13 cellular contexts compared by ENCODE assay signal in the genomic region with DNA sequence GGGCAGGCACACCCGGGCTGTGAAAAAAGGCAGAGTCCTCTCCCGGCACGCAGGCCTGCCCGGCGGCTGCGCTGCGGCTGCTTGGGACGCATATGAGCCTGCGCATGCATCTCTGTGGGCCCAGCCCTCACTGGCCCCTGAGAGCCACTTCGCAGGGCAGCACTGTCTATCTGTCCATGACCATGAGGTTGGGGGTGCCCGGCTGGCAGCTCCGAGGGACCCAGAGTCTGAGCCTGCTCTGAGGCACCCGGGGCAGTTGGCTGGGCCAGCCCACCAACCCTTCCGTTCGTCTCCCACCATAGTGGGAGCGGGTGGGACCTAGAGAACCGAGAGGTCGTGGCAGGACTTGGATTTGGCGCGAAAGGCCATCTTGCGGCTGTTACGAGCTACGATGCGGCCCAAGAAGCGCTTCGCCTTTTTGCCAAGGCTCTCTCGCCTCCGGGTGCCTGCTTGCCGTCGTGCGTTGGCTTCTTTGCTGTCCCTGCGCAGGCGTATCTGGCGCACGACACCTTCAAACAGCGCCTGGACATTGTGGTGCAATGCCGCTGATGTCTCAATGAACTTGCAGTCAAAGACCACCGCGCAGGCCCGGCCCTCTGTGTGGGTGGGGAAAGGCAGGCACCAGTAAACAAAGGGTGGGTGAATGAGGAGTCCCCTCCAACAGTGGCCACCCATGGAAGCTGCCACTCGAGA. TPM values are rescaled to one million over a fixed set of nuclear protein-coding genes. Genes with fewer than 3 reads are reported as not detected.
DNase-seq lines count a peak whose midpoint lies in the region; TF ChIP-seq lines count a peak whose summit lies in the region.
"Had no signal": no experiment of that assay in that cellular context is flagged by ENCODE, and none has a peak within 500 bp of the region (broad histone marks: within the 10 kb centered on the region; RNA-seq: fewer than 3 reads in every experiment).

No MANE protein-coding gene starts in this region.

- H3K4me1 Mint-ChIP-seq in CD8-positive, alpha-beta memory T cell: peaks cover 0 to 12% (median 2%) of the 10 kb centered on the region in 3 donors

- H2BK120ac ChIP-seq in mesenchymal stem cell (ENCODE audit: low read depth, low read length): peak overlapping the region; percentile 21

- peak overlapping the region; percentile 61 for H4K91ac ChIP-seq in mesenchymal stem cell (ENCODE audit: low read length)

- no peak for TF ChIP-seq POLR2A in thyroid gland (IDR thresholded peaks at IDR 0.05)

- peak; percentile 51 for DNase-seq in H7
- DNase-seq in coronary artery (ENCODE audit: low spot score): no peak
- DNase-seq in mesenchymal stem cell: no peak
- DNase-seq in thyroid gland: no peak
- no peak for DNase-seq in dedifferentiated amniotic fluid mesenchymal stem cell (ENCODE audit: extremely low spot score)
- no peak for DNase-seq in germinal center (ENCODE audit: low spot score)
- DNase-seq in CD8-positive, alpha-beta memory T cell: no peak
- DNase-seq: BE2C, GF-D8, GOT3, HFFc6, NCI-H345, NCI-H526 treated with DMSO at 0.1 percent for 48 hours had no signal

- no peak overlapping the region for H3K23ac ChIP-seq in mesenchymal stem cell (ENCODE audit: low read length in 2 of 2)

- H3K79me1 ChIP-seq in mesenchymal stem cell (replicated peaks; ENCODE audit: low read length, poor library complexity, severe bottlenecking): no peaks in the 10 kb centered on the region

- TF ChIP-seq CTCF in coronary artery (IDR thresholded peaks at IDR 0.05) (no peak), thyroid gland (IDR thresholded peaks at IDR 0.05) (no peak)

- H3K9ac ChIP-seq in mesenchymal stem cell (ENCODE audit: low read length): no peak overlapping the region

- H2BK15ac ChIP-seq in mesenchymal stem cell (ENCODE audit: low read depth, poor library complexity, severe bottlenecking): peak overlapping the region; percentile 0

- WGBS in mesenchymal stem cell: 91% methylated on average over 41 of the region's 41 CpGs
- 84 to 86% methylated on average over 27 to 35 of the region's 41 CpGs for WGBS in thyroid gland, 2 donors

- no peak overlapping the region for H3K18ac ChIP-seq in mesenchymal stem cell (ENCODE audit: low read depth in 1 of 2, low read length in 2 of 2)

- peaks cover 27 to 46% of the 10 kb centered on the region in 2 donors for H3K27me3 Mint-ChIP-seq in CD8-positive, alpha-beta memory T cell

- H3K4me1 ChIP-seq in mesenchymal stem cell (ENCODE audit: control insufficient read depth, insufficient read depth, low read depth, low read length) (peaks cover 55% of the 10 kb centered on the region), thyroid gland (peaks cover 58 to 91% of the 10 kb centered on the region in 2 donors)
- no peaks in the 10 kb centered on the region for H3K4me1 ChIP-seq in CD8-positive, alpha-beta memory T cell (ENCODE audit: insufficient read depth, low read length)

- H3K27me3 ChIP-seq in H7 (ENCODE audit: control insufficient read depth, insufficient read depth, low read length) (peaks cover 38% of the 10 kb centered on the region), mesenchymal stem cell (ENCODE audit: control insufficient read depth in 1 of 2, insufficient read depth in 1 of 2, low read length in 2 of 2) (peaks cover 8 to 60% of the 10 kb centered on the region in 2 experiments), thyroid gland (no peaks in the 10 kb centered on the region)
- H3K27me3 ChIP-seq in CD8-positive, alpha-beta memory T cell (ENCODE audit: insufficient read depth, low read length, poor library complexity, severe bottlenecking): peaks cover 13% of the 10 kb centered on the region

- POLR2A ChIA-PET in CD8-positive, alpha-beta memory T cell (lab: Charles Lee): no interaction called here

- H3K9me3 ChIP-seq in mesenchymal stem cell (ENCODE audit: control insufficient read depth, low read length) (no peaks in the 10 kb centered on the region), thyroid gland (no peaks in the 10 kb centered on the region)
- H3K9me3 ChIP-seq in CD8-positive, alpha-beta memory T cell (ENCODE audit: low read length): no peaks in the 10 kb centered on the region
- H3K9me3 ChIP-seq: BE2C had no signal

- H4K8ac ChIP-seq in mesenchymal stem cell (ENCODE audit: low read length): peak overlapping the region; percentile 21

- no peak overlapping the region for H3K4me3 Mint-ChIP-seq in CD8-positive, alpha-beta memory T cell
- H3K4me3 Mint-ChIP-seq: HFFc6 had no signal

- no peak overlapping the region for H3K4me2 ChIP-seq in mesenchymal stem cell (ENCODE audit: low read length, poor library complexity, severe bottlenecking)

- H3K27ac Mint-ChIP-seq in CD8-positive, alpha-beta memory T cell: no peak overlapping the region
- H3K27ac Mint-ChIP-seq: HFFc6 had no signal

- no peak overlapping the region for H2BK5ac ChIP-seq in mesenchymal stem cell (ENCODE audit: low read depth, low read length, poor library complexity, severe bottlenecking)

- H3K9me3 Mint-ChIP-seq in CD8-positive, alpha-beta memory T cell: no peaks in the 10 kb centered on the region
- H3K9me3 Mint-ChIP-seq: HFFc6 had no signal

- CTCF ChIA-PET in CD8-positive, alpha-beta memory T cell (lab: Charles Lee): interaction anchor here (1.2 kb wide), 1 partner anchor 32 kb away, joined by 4 read pairs; no protein-coding TSS in a partner anchor

- H2AFZ ChIP-seq in mesenchymal stem cell (ENCODE audit: low read depth, low read length): no peak overlapping the region

- peak overlapping the region in 1 of 2 experiments; percentile 46 for H2BK12ac ChIP-seq in mesenchymal stem cell (ENCODE audit: low read length in 2 of 2)

- H3K36me3 Mint-ChIP-seq in CD8-positive, alpha-beta memory T cell: no peaks in the 10 kb centered on the region

- H3K4me3 ChIP-seq in H7 (ENCODE audit: insufficient read depth, low read depth, low read length): no peak overlapping the region
- H3K4me3 ChIP-seq in coronary artery: peak overlapping the region; percentile 84
- no peak overlapping the region for H3K4me3 ChIP-seq in mesenchymal stem cell (ENCODE audit: insufficient read depth in 1 of 2, low read depth in 1 of 2, low read length in 2 of 2)
- no peak overlapping the region for H3K4me3 ChIP-seq in thyroid gland (replicated peaks in 1 of 3)
- no peak overlapping the region for H3K4me3 ChIP-seq in CD8-positive, alpha-beta memory T cell (ENCODE audit: low read length)

- H3K14ac ChIP-seq in mesenchymal stem cell (ENCODE audit: low read length in 2 of 2): no peak overlapping the region

- H3K27ac ChIP-seq in coronary artery: peak overlapping the region; percentile 70 to 98
- H3K27ac ChIP-seq in mesenchymal stem cell (ENCODE audit: low read length, poor library complexity, severe bottlenecking): no peak overlapping the region
- peak overlapping the region; percentile 67 to 91 (median 88) for H3K27ac ChIP-seq in thyroid gland
- no peak overlapping the region for H3K27ac ChIP-seq in CD8-positive, alpha-beta memory T cell (ENCODE audit: low read depth, low read length)

- no peak overlapping the region for H2AK5ac ChIP-seq in mesenchymal stem cell (ENCODE audit: low read length, severe bottlenecking)

- H3K36me3 ChIP-seq in H7 (replicated peaks; ENCODE audit: control insufficient read depth, insufficient read depth, low read length) (no peaks in the 10 kb centered on the region), mesenchymal stem cell (ENCODE audit: control insufficient read depth in 1 of 2, insufficient read depth in 2 of 2, low read depth in 1 of 2, low read length in 2 of 2) (peaks cover 0 to 18% of the 10 kb centered on the region in 2 experiments), thyroid gland (no peaks in the 10 kb centered on the region)
- H3K36me3 ChIP-seq in CD8-positive, alpha-beta memory T cell (ENCODE audit: insufficient read depth, low read length): no peaks in the 10 kb centered on the region
- H3K36me3 ChIP-seq: BE2C had no signal

- intact Hi-C loops in thyroid gland (cut with DNase I): no loop called here

- no peak overlapping the region for H3K4ac ChIP-seq in mesenchymal stem cell (ENCODE audit: low read depth in 1 of 2, low read length in 2 of 2)

RNA-seq across cellular contexts. Expression of a gene that starts 3.2 kb away (rescaled TPM):
- not detected in 2 replicates for total RNA-seq in H7 (2014; rRNA removed; shearing (Covaris generic))
- polyA plus RNA-seq in mesenchymal stem cell (2013, experiment 1 of 2): not detected
- polyA plus RNA-seq in mesenchymal stem cell (2013, experiment 2 of 2): not detected
- total RNA-seq in thyroid gland: 100 to 1,000 TPM in 3 of 4 donors, 10 to 100 TPM in 1; 43.1 to 166 (median 134) TPM
- not detected for total RNA-seq in CD8-positive, alpha-beta memory T cell
- not detected for polyA plus RNA-seq in CD8-positive, alpha-beta memory T cell

RNA-seq across cellular contexts. Expression of a gene that starts 3.4 kb away (rescaled TPM):
- total RNA-seq in H7 (2014; rRNA removed; shearing (Covaris generic)): 0.10 TPM in 1 of 2 replicates, not detected in the other
- polyA plus RNA-seq in mesenchymal stem cell (2013, experiment 1 of 2): 6.9 TPM
- polyA plus RNA-seq in mesenchymal stem cell (2013, experiment 2 of 2): 7.7 TPM
- 10 to 100 TPM in 3 of 4 donors, 1 to 10 TPM in 1; 6.1 to 15.6 (median 10.9) TPM for total RNA-seq in thyroid gland
- under 1 TPM; 0.60 to 0.88 TPM for total RNA-seq in CD8-positive, alpha-beta memory T cell
- polyA plus RNA-seq in CD8-positive, alpha-beta memory T cell: not detected

RNA-seq across cellular contexts. Expression of a gene that starts 12.3 kb away (rescaled TPM):
- total RNA-seq in H7 (2014; rRNA removed; shearing (Covaris generic)): 91.1 TPM in 2 replicates
- 110 TPM for polyA plus RNA-seq in mesenchymal stem cell (2013, experiment 1 of 2)
- polyA plus RNA-seq in mesenchymal stem cell (2013, experiment 2 of 2): 117 TPM
- total RNA-seq in thyroid gland: 100 to 1,000 TPM in 1 of 4 donors, 10 to 100 TPM in 3; 29.4 to 113 (median 48.3) TPM
- total RNA-seq in CD8-positive, alpha-beta memory T cell: 100 to 1,000 TPM; 164 to 176 TPM
- 132 TPM for polyA plus RNA-seq in CD8-positive, alpha-beta memory T cell

RNA-seq across cellular contexts. Expression of a gene that starts 13.4 kb away (rescaled TPM):
- 8.3 and 13.0 TPM in 2 replicates for total RNA-seq in H7 (2014; rRNA removed; shearing (Covaris generic))
- polyA plus RNA-seq in mesenchymal stem cell (2013, experiment 1 of 2): 27.4 TPM
- 27.4 TPM for polyA plus RNA-seq in mesenchymal stem cell (2013, experiment 2 of 2)
- 10 to 100 TPM; 49.7 to 69.4 (median 53.6) TPM for total RNA-seq in thyroid gland
- total RNA-seq in CD8-positive, alpha-beta memory T cell: 10 to 100 TPM; 23.5 to 23.8 TPM
- polyA plus RNA-seq in CD8-positive, alpha-beta memory T cell: 26.6 TPM

RNA-seq across cellular contexts. Expression of a gene that starts 39.2 kb away (rescaled TPM):
- 0.31 and 0.44 TPM in 2 replicates for total RNA-seq in H7 (2014; rRNA removed; shearing (Covaris generic))
- 0.07 TPM for polyA plus RNA-seq in mesenchymal stem cell (2013, experiment 1 of 2)
- polyA plus RNA-seq in mesenchymal stem cell (2013, experiment 2 of 2): 0.01 TPM
- total RNA-seq in thyroid gland: 1 to 10 TPM in 1 of 4 donors, under 1 TPM in 2, not detected in 1; 0.13 to 1.3 (median 0.22) TPM
- under 1 TPM; 0.16 to 0.24 TPM for total RNA-seq in CD8-positive, alpha-beta memory T cell
- not detected for polyA plus RNA-seq in CD8-positive, alpha-beta memory T cell

Comparison
In these comparisons a context has a peak if more than half of its experiments do, and no peak if none do; other contexts are left out.
1. H3K27ac ChIP-seq: peak in coronary artery (2 of 2) and thyroid gland (3 of 3); none in mesenchymal stem cell (single experiment) and CD8-positive, alpha-beta memory T cell (single experiment).
2. RNA of a gene that starts 3.2 kb away (total RNA-seq): 43.1 to 166 TPM in thyroid gland; not detected in H7 and not detected in CD8-positive, alpha-beta memory T cell; every median in the first group is over 10 times any median in the second.